ENCODE assay signal across 1 cellular context in genomic region chr10:13136651-13137050, GRCh38.
A peak's percentile ranks its signal among the peaks of the same experiment; 100 is the strongest.
TF ChIP-seq lines count a peak whose summit lies in the region.

No MANE protein-coding gene starts in this region.

TF ChIP-seq in K562, 482 proteins besides CTCF, POLR2A, EP300 and RAD21 (continued from another document):
- no peak for TF ChIP-seq HBP1 (CRISPR knock-in tag; IDR thresholded peaks at IDR 0.05)
- no peak for TF ChIP-seq ZNF165 (CRISPR knock-in tag; IDR thresholded peaks at IDR 0.05; ENCODE audit: borderline replicate concordance)
- TF ChIP-seq ZSCAN32 (CRISPR knock-in tag; IDR thresholded peaks at IDR 0.05): peak; percentile 64; the same call in 1 of the 2 replicates
- TF ChIP-seq ZBTB33 (CRISPR knock-in tag; IDR thresholded peaks at IDR 0.05): no peak
- no peak for TF ChIP-seq ZNF699 (CRISPR knock-in tag; IDR thresholded peaks at IDR 0.05; ENCODE audit: insufficient replicate concordance)
- no peak for TF ChIP-seq PTRF (tag; IDR thresholded peaks at IDR 0.05)
- TF ChIP-seq ATF7 (IDR thresholded peaks at IDR 0.05): peak; percentile 32; the same call in 1 of the 2 replicates
- no peak for TF ChIP-seq HSF4 (CRISPR knock-in tag; IDR thresholded peaks at IDR 0.05; ENCODE audit: borderline replicate concordance)
- TF ChIP-seq L3MBTL2 (IDR thresholded peaks at IDR 0.05): peak; percentile 46; the same call in 1 of the 2 replicates
- no peak for TF ChIP-seq NCOA1 (IDR thresholded peaks at IDR 0.05; ENCODE audit: low read depth)
- no peak for TF ChIP-seq RCOR1 (IDR thresholded peaks at IDR 0.05; ENCODE audit: borderline replicate concordance in 1 of 2, low read depth in 2 of 2, low read length in 2 of 2)
- no peak for TF ChIP-seq DNMT1 (IDR thresholded peaks at IDR 0.05)
- no peak for TF ChIP-seq ZNF324 (CRISPR knock-in tag; IDR thresholded peaks at IDR 0.05)
- no peak for TF ChIP-seq RBM14 (IDR thresholded peaks at IDR 0.05; ENCODE audit: borderline replicate concordance, insufficient read depth, low read depth, low read length)
- no peak for TF ChIP-seq ZNF217 (CRISPR knock-in tag; IDR thresholded peaks at IDR 0.05)
- peak; percentile 84 to 87; a peak in 2 of 4 replicates for TF ChIP-seq TRIM24 (IDR thresholded peaks at IDR 0.05)
- TF ChIP-seq ZNF511 (CRISPR knock-in tag; IDR thresholded peaks at IDR 0.05): no peak
- 0 out of 2 replicates have a peak, but pooled peaks have one; percentile 52 for TF ChIP-seq ATF4 (CRISPR knock-in tag; IDR thresholded peaks at IDR 0.05)
- peak; percentile 9 for TF ChIP-seq MEIS2 (IDR thresholded peaks at IDR 0.05; ENCODE audit: partially characterized antibody)
- TF ChIP-seq BHLHE40 (IDR thresholded peaks at IDR 0.05; ENCODE audit: low read length): peak; percentile 48; the same call in 1 of the 2 replicates
- TF ChIP-seq E2F5 (CRISPR knock-in tag; IDR thresholded peaks at IDR 0.05): no peak
- TF ChIP-seq SRSF9 (IDR thresholded peaks at IDR 0.05; ENCODE audit: borderline replicate concordance, low read depth, low read length): no peak
- no peak for TF ChIP-seq ZNF23 (CRISPR knock-in tag; IDR thresholded peaks at IDR 0.05)
- no peak for TF ChIP-seq PKNOX1 (IDR thresholded peaks at IDR 0.05)
- TF ChIP-seq SPI1 (IDR thresholded peaks at IDR 0.05; ENCODE audit: borderline replicate concordance, low read depth, low read length): no peak
- no peak for TF ChIP-seq SMARCB1 (IDR thresholded peaks at IDR 0.05; ENCODE audit: insufficient read length, low read depth)
- TF ChIP-seq HIVEP1 (CRISPR knock-in tag; IDR thresholded peaks at IDR 0.05): no peak
- peak; percentile 24; the same call in 1 of the 2 replicates for TF ChIP-seq RAD51 (IDR thresholded peaks at IDR 0.05; ENCODE audit: borderline replicate concordance, low read depth)
- no peak for TF ChIP-seq KLF13 (tag; IDR thresholded peaks at IDR 0.05; ENCODE audit: borderline replicate concordance, low read depth)
- TF ChIP-seq CEBPG (CRISPR knock-in tag; IDR thresholded peaks at IDR 0.05): peak; percentile 86
- peak; percentile 41 to 87; a peak in 3 of 4 replicates for TF ChIP-seq CEBPG (tag; conservative IDR thresholded peaks at IDR 0.05 in 1 of 2, IDR thresholded peaks at IDR 0.05 in 1 of 2)
- no peak for TF ChIP-seq GTF2F1 (IDR thresholded peaks at IDR 0.05; ENCODE audit: low read depth, low read length)
- no peak for TF ChIP-seq MAFF (IDR thresholded peaks at IDR 0.05; ENCODE audit: low read length)
- no peak for TF ChIP-seq GABPB1 (CRISPR knock-in tag; IDR thresholded peaks at IDR 0.05)
- TF ChIP-seq JUND (IDR thresholded peaks at IDR 0.05; ENCODE audit: borderline replicate concordance, low read depth, low read length): 0 out of 2 replicates have a peak, but pooled peaks have one; percentile 8
- no peak for TF ChIP-seq JUND (tag; IDR thresholded peaks at IDR 0.05; ENCODE audit: borderline replicate concordance, low read depth, low read length)
- TF ChIP-seq USF1 (CRISPR knock-in tag; IDR thresholded peaks at IDR 0.05): peak; percentile 46; the same call in 1 of the 2 replicates
- peak; percentile 83 for TF ChIP-seq ATF3 (IDR thresholded peaks at IDR 0.05)
- TF ChIP-seq ATF3 (CRISPR knock-in tag; conservative IDR thresholded peaks at IDR 0.05): no peak
- TF ChIP-seq USF2 (CRISPR knock-in tag; IDR thresholded peaks at IDR 0.05): peak; percentile 21; the same call in 1 of the 2 replicates
